ENCODE assay signal across 14 cellular contexts in the genomic region with DNA sequence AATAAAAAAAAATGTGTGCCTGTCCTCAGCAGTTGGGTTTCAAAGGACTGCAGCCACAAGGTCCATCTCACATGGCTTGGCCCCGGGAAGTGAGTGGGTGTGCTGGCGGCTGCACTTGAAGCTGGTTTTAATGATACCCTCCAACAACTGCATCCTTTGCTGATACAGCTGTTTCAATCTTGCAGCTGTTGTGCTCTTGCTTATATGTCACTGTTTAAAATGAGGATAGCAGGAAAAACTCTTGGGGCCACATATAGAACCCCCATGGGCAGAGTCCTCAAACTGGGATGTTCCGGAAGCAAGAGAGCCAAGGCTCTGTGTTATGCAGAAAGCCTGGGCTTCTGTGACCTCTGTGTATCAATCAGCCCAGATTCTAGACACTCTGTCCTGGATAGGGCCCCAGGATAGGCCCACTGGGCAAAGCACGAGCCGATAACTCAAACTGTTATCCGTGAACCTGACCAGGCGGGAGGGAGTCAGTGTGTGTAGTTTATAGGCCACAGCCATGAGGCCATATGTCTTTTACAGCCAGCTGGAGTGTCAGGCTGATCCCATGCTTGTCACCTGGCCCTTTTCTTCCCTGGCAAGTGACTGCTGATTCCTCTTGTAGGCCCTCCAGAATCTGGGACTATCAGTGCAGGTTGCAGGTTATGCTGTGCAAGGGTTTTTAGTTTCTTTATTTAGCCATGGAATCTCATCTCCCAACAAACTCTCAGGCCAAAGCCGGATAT.
"Had no signal": no experiment of that assay in that cellular context is flagged by ENCODE, and none has a peak within 500 bp of the region (broad histone marks: within the 10 kb centered on the region; RNA-seq: fewer than 3 reads in every experiment).

No MANE protein-coding gene starts in this region.

- H3K27ac ChIP-seq: esophagus squamous epithelium, upper lobe of right lung had no signal

- H3K4me3 ChIP-seq: dorsolateral prefrontal cortex, esophagus squamous epithelium, pancreas, upper lobe of right lung had no signal

- H3K36me3 ChIP-seq: esophagus squamous epithelium, pancreas, upper lobe of right lung had no signal

- H3K9me3 ChIP-seq: esophagus squamous epithelium, pancreas, upper lobe of right lung had no signal

- ATAC-seq: activated CD8-positive, alpha-beta memory T cell treated with anti-CD3 and anti-CD28 coated beads, Interleukin-2, amount 10 ng/mL, durations not matched to agents 7 days and 5 days; stimulated activated naive B cell treated with anti-CD40 and anti-IgM and Interleukin-4, amounts not matched to agents 10 μg/mL and 1 μg/mL and 100 μg/mL, for 72 hours; upper lobe of right lung had no signal

- H3K27me3 ChIP-seq: dorsolateral prefrontal cortex, esophagus squamous epithelium, pancreas, upper lobe of right lung had no signal

- DNase-seq: activated CD4-positive, alpha-beta T cell treated with anti-CD3 and anti-CD28 coated beads, Interleukin-2, amount 50 U/mL, for 4 hours; activated CD4-positive, CD25-positive, alpha-beta regulatory T cell treated with anti-CD3 and anti-CD28 coated beads, Interleukin-2, amount 50 U/mL, for 72 hours; activated CD8-positive, alpha-beta memory T cell treated with anti-CD3 and anti-CD28 coated beads, Interleukin-2, amount 10 ng/mL, durations not matched to agents 7 days and 5 days; activated gamma-delta T cell; activated T-cell treated with anti-CD3 and anti-CD28 coated beads, Interleukin-2, amount 50 U/mL, for 24 hours; amygdala; esophagus squamous epithelium; head of caudate nucleus; retina; stimulated activated CD4-positive, alpha-beta T cell treated with anti-CD3 and anti-CD28 coated beads, Interleukin-2, amount 100 ng/mL, for 24 hours; stimulated activated naive B cell treated with anti-CD40 and anti-IgM and Interleukin-4, amounts not matched to agents 10 μg/mL and 1 μg/mL and 100 μg/mL, for 72 hours; upper lobe of right lung had no signal
